ENCODE assay signal across 22 cellular contexts in genomic region chr11:64934765-64935633, GRCh38. TPM values are rescaled to one million over a fixed set of nuclear protein-coding genes. Genes with fewer than 3 reads are reported as not detected.
DNase-seq lines count a peak whose midpoint lies in the region; ATAC-seq and TF ChIP-seq lines count a peak whose summit lies in the region.
"Had no signal": no experiment of that assay in that cellular context is flagged by ENCODE, and none has a peak within 500 bp of the region (broad histone marks: within the 10 kb centered on the region; RNA-seq: fewer than 3 reads in every experiment).

No MANE protein-coding gene starts in this region.

- H3K4me3 ChIP-seq in heart left ventricle = no peak overlapping the region
- no peak overlapping the region for H3K4me3 ChIP-seq in body of pancreas
- H3K4me3 ChIP-seq in mesenchymal stem cell (ENCODE audit: insufficient read depth in 1 of 2, low read depth in 1 of 2, low read length in 2 of 2) = no peak overlapping the region
- H3K4me3 ChIP-seq in uterus = no peak overlapping the region
- H3K4me3 ChIP-seq: ascending aorta, esophagus muscularis mucosa, transverse colon had no signal

- H3K9me3 ChIP-seq in heart left ventricle (no peaks in the 10 kb centered on the region), body of pancreas (no peaks in the 10 kb centered on the region), mesenchymal stem cell (ENCODE audit: control insufficient read depth, low read length) (no peaks in the 10 kb centered on the region), uterus (no peaks in the 10 kb centered on the region)
- H3K9me3 ChIP-seq: ascending aorta, esophagus muscularis mucosa, transverse colon had no signal

- H3K18ac ChIP-seq in mesenchymal stem cell (ENCODE audit: low read depth in 1 of 2, low read length in 2 of 2) = no peak overlapping the region

- no peaks in the 10 kb centered on the region for H3K79me1 ChIP-seq in mesenchymal stem cell (replicated peaks; ENCODE audit: low read length, poor library complexity, severe bottlenecking)

- no peak overlapping the region for H3K4ac ChIP-seq in mesenchymal stem cell (ENCODE audit: low read depth in 1 of 2, low read length in 2 of 2)

- no peaks in the 10 kb centered on the region for H3K9me3 Mint-ChIP-seq in type B pancreatic cell
- H3K9me3 Mint-ChIP-seq: IgD-negative memory B cell had no signal

- intact Hi-C loops in heart left ventricle (cut with DNase I) = no loop called here
- intact Hi-C loops in cardiac septum (cut with DNase I) = no loop called here
- intact Hi-C loops in body of pancreas (cut with DNase I) = no loop called here
- intact Hi-C loops in uterus (cut with DNase I; ENCODE audit: low total_unique reads) = no loop called here

- no peak overlapping the region for H2BK5ac ChIP-seq in mesenchymal stem cell (ENCODE audit: low read depth, low read length, poor library complexity, severe bottlenecking)

- H2BK15ac ChIP-seq in mesenchymal stem cell (ENCODE audit: low read depth, poor library complexity, severe bottlenecking) = no peak overlapping the region

- H3K27ac Mint-ChIP-seq in type B pancreatic cell = peak overlapping the region; percentile 7
- H3K27ac Mint-ChIP-seq: activated CD8-positive, alpha-beta memory T cell treated with anti-CD3 and anti-CD28 coated beads, Interleukin-2, amount 10 ng/mL, durations not matched to agents 7 days and 5 days had no signal

- H3K36me3 ChIP-seq in heart left ventricle = peaks cover 0 to 50% (median 42%) of the 10 kb centered on the region in 9 donors
- peaks cover 0 to 9% of the 10 kb centered on the region in 2 donors for H3K36me3 ChIP-seq in body of pancreas (replicated peaks in 1 of 2; ENCODE audit: insufficient read depth in 1 of 2, low read depth in 2 of 2)
- peaks cover 49 to 51% of the 10 kb centered on the region in 2 experiments for H3K36me3 ChIP-seq in mesenchymal stem cell (ENCODE audit: control insufficient read depth in 1 of 2, insufficient read depth in 2 of 2, low read depth in 1 of 2, low read length in 2 of 2)
- H3K36me3 ChIP-seq in uterus = no peaks in the 10 kb centered on the region

- H2AK5ac ChIP-seq in mesenchymal stem cell (ENCODE audit: low read length, severe bottlenecking) = no peak overlapping the region

- H3K23ac ChIP-seq in mesenchymal stem cell (ENCODE audit: low read length in 2 of 2) = no peak overlapping the region

- H3K27ac ChIP-seq in heart left ventricle (no peak overlapping the region), body of pancreas (peak overlapping the region; percentile 25 to 54 (median 48)), mesenchymal stem cell (ENCODE audit: low read length, poor library complexity, severe bottlenecking) (no peak overlapping the region), uterus (no peak overlapping the region)
- H3K27ac ChIP-seq: ascending aorta, esophagus muscularis mucosa, parathyroid adenoma, transverse colon had no signal

- H3K4me3 Mint-ChIP-seq in type B pancreatic cell = no peak overlapping the region
- H3K4me3 Mint-ChIP-seq: activated CD8-positive, alpha-beta memory T cell treated with anti-CD3 and anti-CD28 coated beads, Interleukin-2, amount 10 ng/mL, durations not matched to agents 7 days and 5 days; IgD-negative memory B cell had no signal

- H3K14ac ChIP-seq in mesenchymal stem cell (ENCODE audit: low read length in 2 of 2) = no peak overlapping the region

- H3K9ac ChIP-seq in mesenchymal stem cell (ENCODE audit: low read length) = peak overlapping the region; percentile 30
- H3K9ac ChIP-seq: parathyroid adenoma had no signal

- no peak overlapping the region for H4K8ac ChIP-seq in mesenchymal stem cell (ENCODE audit: low read length)

- no peak for TF ChIP-seq CTCF in heart left ventricle (IDR thresholded peaks at IDR 0.05)
- TF ChIP-seq CTCF in body of pancreas (IDR thresholded peaks at IDR 0.05) = peak in 1 of 7 experiments; percentile 8
- no peak for TF ChIP-seq CTCF in type B pancreatic cell (conservative IDR thresholded peaks at IDR 0.05)
- TF ChIP-seq CTCF in uterus (IDR thresholded peaks at IDR 0.05) = no peak

- DNase-seq in heart left ventricle (no peak), cardiac septum (ENCODE audit: low spot score) (no peak), body of pancreas (peak; percentile 75 to 87 (median 80)), mesenchymal stem cell (no peak), type B pancreatic cell (ENCODE audit: extremely low spot score, unreplicated experiment) (no peak), uterus (no peak)
- DNase-seq: activated CD8-positive, alpha-beta memory T cell treated with anti-CD3 and anti-CD28 coated beads, Interleukin-2, amount 10 ng/mL, durations not matched to agents 7 days and 5 days; HCEC 1CT; midbrain; SHP77 treated with DMSO at 0.1 percent for 48 hours; stimulated activated naive CD4-positive, alpha-beta T cell treated with Interleukin-2 at 50 U/mL for 16 hours; T-helper 2 cell; transverse colon had no signal

- peaks cover 7% of the 10 kb centered on the region for H3K36me3 Mint-ChIP-seq in type B pancreatic cell
- H3K36me3 Mint-ChIP-seq: activated CD8-positive, alpha-beta memory T cell treated with anti-CD3 and anti-CD28 coated beads, Interleukin-2, amount 10 ng/mL, durations not matched to agents 7 days and 5 days had no signal

- peaks cover 12% of the 10 kb centered on the region for H3K4me1 Mint-ChIP-seq in type B pancreatic cell (ENCODE audit: unreplicated experiment)
- H3K4me1 Mint-ChIP-seq: activated CD8-positive, alpha-beta memory T cell treated with anti-CD3 and anti-CD28 coated beads, Interleukin-2, amount 10 ng/mL, durations not matched to agents 7 days and 5 days had no signal

- H4K91ac ChIP-seq in mesenchymal stem cell (ENCODE audit: low read length) = no peak overlapping the region

- no peak overlapping the region for H2BK12ac ChIP-seq in mesenchymal stem cell (ENCODE audit: low read length in 2 of 2)

- TF ChIP-seq POLR2A in heart left ventricle (IDR thresholded peaks at IDR 0.05) (no peak), body of pancreas (IDR thresholded peaks at IDR 0.05) (no peak), uterus (IDR thresholded peaks at IDR 0.05) (no peak)

- H3K27me3 ChIP-seq in heart left ventricle (no peaks in the 10 kb centered on the region), body of pancreas (no peaks in the 10 kb centered on the region), mesenchymal stem cell (ENCODE audit: control insufficient read depth in 1 of 2, insufficient read depth in 1 of 2, low read length in 2 of 2) (peaks cover 0 to 20% of the 10 kb centered on the region in 2 experiments), uterus (no peaks in the 10 kb centered on the region)
- H3K27me3 ChIP-seq: ascending aorta, esophagus muscularis mucosa, transverse colon had no signal

- H3K4me2 ChIP-seq in mesenchymal stem cell (ENCODE audit: low read length, poor library complexity, severe bottlenecking) = no peak overlapping the region

- H2AFZ ChIP-seq in mesenchymal stem cell (ENCODE audit: low read depth, low read length) = no peak overlapping the region
- H2AFZ ChIP-seq: parathyroid adenoma had no signal

- H3K27me3 Mint-ChIP-seq in type B pancreatic cell = peaks cover 14% of the 10 kb centered on the region
- H3K27me3 Mint-ChIP-seq: IgD-negative memory B cell had no signal

- ATAC-seq in heart left ventricle (peak in 3 of 4 donors; percentile 18 to 28 (median 27)), body of pancreas (peak; percentile 86), GM19452 (IDR thresholded peaks at IDR 0.05; ENCODE audit: unreplicated experiment) (no peak), HG02981 (IDR thresholded peaks at IDR 0.05; ENCODE audit: unreplicated experiment) (no peak)
- ATAC-seq: activated CD4-positive, CD25-positive, alpha-beta regulatory T cell treated with anti-CD3 and anti-CD28 coated beads, Interleukin-2, amount 50 U/mL, for 24 hours; activated CD8-positive, alpha-beta memory T cell treated with anti-CD3 and anti-CD28 coated beads, Interleukin-2, amount 10 ng/mL, durations not matched to agents 7 days and 5 days had no signal

- WGBS in heart left ventricle, 4 donors = 78 to 86% (median 85%) methylated on average over 23 to 29 of the region's 29 CpGs
- 41 to 55% methylated on average over 18 to 29 of the region's 29 CpGs for WGBS in body of pancreas, 2 donors
- 93% methylated on average over 29 of the region's 29 CpGs for WGBS in mesenchymal stem cell

- no peak overlapping the region for H2BK120ac ChIP-seq in mesenchymal stem cell (ENCODE audit: low read depth, low read length)

- H3K4me1 ChIP-seq in heart left ventricle (no peaks in the 10 kb centered on the region), body of pancreas (peaks cover 26% of the 10 kb centered on the region), mesenchymal stem cell (ENCODE audit: control insufficient read depth, insufficient read depth, low read depth, low read length) (peaks cover 10% of the 10 kb centered on the region), uterus (no peaks in the 10 kb centered on the region)
- H3K4me1 ChIP-seq: ascending aorta, esophagus muscularis mucosa, parathyroid adenoma, transverse colon had no signal

RNA-seq across cellular contexts. Expression of gene GPHA2, which starts 0.7 kb away (rescaled TPM):
- total RNA-seq in heart left ventricle = under 1 TPM in 1 of 9 donors, not detected in 8; 0.48 TPM
- not detected for polyA plus RNA-seq in heart left ventricle
- not detected for total RNA-seq in cardiac septum
- total RNA-seq in body of pancreas = 10 to 100 TPM in 1 of 2 donors, 1 to 10 TPM in 1; 7.3 to 18.5 TPM
- polyA plus RNA-seq in mesenchymal stem cell (2013, experiment 1 of 2) = not detected
- polyA plus RNA-seq in mesenchymal stem cell (2013, experiment 2 of 2) = not detected
- 0.85 TPM in 1 of 2 replicates, not detected in the other for total RNA-seq in type B pancreatic cell (ENCODE audit: low replicate concordance)
- not detected for total RNA-seq in uterus
- total RNA-seq: activated CD8-positive, alpha-beta memory T cell treated with anti-CD3 and anti-CD28 coated beads, Interleukin-2, amount 10 ng/mL, durations not matched to agents 7 days and 5 days; ascending aorta; dermis microvascular lymphatic vessel endothelial cell; esophagus muscularis mucosa; kidney epithelial cell had no signal
- polyA plus RNA-seq: IgD-negative memory B cell had no signal

RNA-seq across cellular contexts. Expression of gene PPP2R5B, which starts 10.5 kb away (rescaled TPM):
- total RNA-seq in heart left ventricle (10 to 100 TPM; 17.5 to 32.5 (median 22.3) TPM), cardiac septum (24.9 TPM), body of pancreas (10 to 100 TPM; 12.7 to 35.6 TPM), type B pancreatic cell (ENCODE audit: low replicate concordance) (14.8 and 19.4 TPM in 2 replicates), uterus (10 to 100 TPM in 2 of 4 donors, 1 to 10 TPM in 2; 6.7 to 23.4 (median 13.0) TPM)
- 10 to 100 TPM; 27.1 to 34.3 TPM for polyA plus RNA-seq in heart left ventricle
- polyA plus RNA-seq in mesenchymal stem cell (2013, experiment 1 of 2) = 16.6 TPM
- 15.1 TPM for polyA plus RNA-seq in mesenchymal stem cell (2013, experiment 2 of 2)

RNA-seq across cellular contexts. Expression of gene ATG2A, which starts 18.0 kb away (rescaled TPM):
- total RNA-seq in heart left ventricle = 10 to 100 TPM; 11.4 to 38.5 (median 18.4) TPM
- 10 to 100 TPM; 12.8 to 16.1 TPM for polyA plus RNA-seq in heart left ventricle
- 14.6 TPM for total RNA-seq in cardiac septum
- 10 to 100 TPM; 16.3 to 34.3 TPM for total RNA-seq in body of pancreas
- polyA plus RNA-seq in mesenchymal stem cell (2013, experiment 1 of 2) = 6.2 TPM
- polyA plus RNA-seq in mesenchymal stem cell (2013, experiment 2 of 2) = 6.0 TPM
- 26.8 and 30.8 TPM in 2 replicates for total RNA-seq in type B pancreatic cell (ENCODE audit: low replicate concordance)
- total RNA-seq in uterus = 10 to 100 TPM in 3 of 4 donors, 1 to 10 TPM in 1; 6.8 to 39.6 (median 18.4) TPM

RNA-seq across cellular contexts. Expression of gene MAJIN, which starts 36.9 kb away (rescaled TPM):
- not detected for total RNA-seq in heart left ventricle
- not detected for polyA plus RNA-seq in heart left ventricle
- total RNA-seq in cardiac septum = not detected
- under 1 TPM in 1 of 2 donors, not detected in 1; 0.78 TPM for total RNA-seq in body of pancreas
- polyA plus RNA-seq in mesenchymal stem cell (2013, experiment 1 of 2) = not detected
- not detected for polyA plus RNA-seq in mesenchymal stem cell (2013, experiment 2 of 2)
- not detected in 2 replicates for total RNA-seq in type B pancreatic cell (ENCODE audit: low replicate concordance)
- total RNA-seq in uterus = under 1 TPM in 1 of 4 donors, not detected in 3; under 0.01 TPM
- total RNA-seq: activated CD8-positive, alpha-beta memory T cell treated with anti-CD3 and anti-CD28 coated beads, Interleukin-2, amount 10 ng/mL, durations not matched to agents 7 days and 5 days; ascending aorta; dermis microvascular lymphatic vessel endothelial cell; esophagus muscularis mucosa; transverse colon had no signal

RNA-seq across cellular contexts. Expression of gene EHD1, which starts 56.6 kb away (rescaled TPM):
- total RNA-seq in heart left ventricle (100 to 1,000 TPM in 1 of 9 donors, 10 to 100 TPM in 8; 38.2 to 102 (median 58.2) TPM), cardiac septum (50.9 TPM), body of pancreas (10 to 100 TPM; 18.7 to 45.2 TPM), type B pancreatic cell (ENCODE audit: low replicate concordance) (86.6 and 121 TPM in 2 replicates), uterus (10 to 100 TPM in 3 of 4 donors, 1 to 10 TPM in 1; 3.5 to 78.7 (median 36.9) TPM)
- 10 to 100 TPM; 27.9 to 50.4 TPM for polyA plus RNA-seq in heart left ventricle
- polyA plus RNA-seq in mesenchymal stem cell (2013, experiment 1 of 2) = 57.6 TPM
- polyA plus RNA-seq in mesenchymal stem cell (2013, experiment 2 of 2) = 57.2 TPM

Comparison
In these comparisons a context has a peak if more than half of its experiments do, and no peak if none do; other contexts are left out.
1. ATAC-seq: peak in heart left ventricle (3 of 4) and body of pancreas (single experiment); none in GM19452 (single experiment) and HG02981 (single experiment).
2. DNase-seq: peak in body of pancreas (4 of 4); none in heart left ventricle (0 of 5), cardiac septum (single experiment), mesenchymal stem cell (single experiment), type B pancreatic cell (single experiment) and uterus (0 of 2).
3. H3K27ac ChIP-seq: peak in body of pancreas (4 of 4); none in heart left ventricle (0 of 12), mesenchymal stem cell (single experiment) and uterus (0 of 2).